Comparison of ENCODE assay signal across 21 cellular contexts in the genomic region with DNA sequence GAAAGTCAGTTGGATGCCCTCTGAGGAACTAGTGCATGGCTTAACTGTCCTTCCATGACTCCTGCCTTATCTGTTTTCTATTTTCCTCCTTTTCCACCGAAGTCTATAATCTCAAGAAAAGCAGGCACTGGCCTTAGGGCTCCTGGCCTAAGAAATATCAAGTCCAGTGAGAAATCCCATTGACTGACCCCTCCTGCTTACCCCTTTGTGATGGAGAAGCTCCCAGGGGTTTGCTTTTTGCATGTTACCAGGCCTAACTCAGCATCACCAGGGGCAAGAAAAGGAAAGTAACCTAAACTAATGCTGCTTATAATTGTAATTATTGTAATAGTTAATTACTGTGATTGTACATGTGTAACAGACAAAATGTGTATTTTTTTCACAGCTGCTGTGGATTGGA. TPM values are rescaled to one million over a fixed set of nuclear protein-coding genes. Genes with fewer than 3 reads are reported as not detected.
DNase-seq lines count a peak whose midpoint lies in the region; ATAC-seq, FAIRE-seq and TF ChIP-seq lines count a peak whose summit lies in the region.
"Had no signal": no experiment of that assay in that cellular context is flagged by ENCODE, and none has a peak within 500 bp of the region (broad histone marks: within the 10 kb centered on the region; RNA-seq: fewer than 3 reads in every experiment).

No MANE protein-coding gene starts in this region.

- TF ChIP-seq CTCF in K562 (IDR thresholded peaks at IDR 0.05 in 2 of 3, conservative IDR thresholded peaks at IDR 0.05 in 1 of 3; ENCODE audit: insufficient read depth in 2 of 3, low read depth in 1 of 3, low read length in 3 of 3) (no peak), GM10248 (IDR thresholded peaks at IDR 0.05; ENCODE audit: control extremely low read depth, extremely low read depth, low read depth, missing control alignments) (no peak)

- no peaks in the 10 kb centered on the region for H3K9me1 ChIP-seq in K562 (ENCODE audit: control insufficient read depth, insufficient read depth, low read length)

- H3K4me1 ChIP-seq in K562 (replicated peaks in 1 of 2; ENCODE audit: control insufficient read depth in 2 of 2, insufficient read depth in 2 of 2, low read length in 2 of 2): no peaks in the 10 kb centered on the region

- H3K79me2 ChIP-seq in K562 (ENCODE audit: control insufficient read depth, insufficient read depth, low read length): no peaks in the 10 kb centered on the region

- FAIRE-seq in K562 (lab: Jason Lieb, UNC) (peak; percentile 29), RCC 7860 (lab: Jason Lieb, UNC) (no peak)
- FAIRE-seq: GM12892, H1 had no signal

- no peak overlapping the region for H3K27ac ChIP-seq in K562 (ENCODE audit: extremely low read depth, low read depth, low read length)

- no peaks in the 10 kb centered on the region for H3K9me3 ChIP-seq in K562 (replicated peaks; ENCODE audit: control insufficient read depth, insufficient read depth, low read depth, low read length)

- CTCF ChIA-PET in K562 (lab: Yijun Ruan, JAX; ENCODE audit: low intra/inter-chr PET ratio): no interaction called here
- CTCF ChIA-PET in GM10248 (lab: Yijun Ruan, JAX): no interaction called here

- no peak for TF ChIP-seq POLR2A in K562 (conservative IDR thresholded peaks at IDR 0.05)

- H3K36me3 ChIP-seq in H7 (replicated peaks; ENCODE audit: control insufficient read depth, insufficient read depth, low read length): no peaks in the 10 kb centered on the region
- no peaks in the 10 kb centered on the region for H3K36me3 ChIP-seq in K562 (ENCODE audit: control insufficient read depth, insufficient read depth, low read length)

- no peak overlapping the region for H2AFZ ChIP-seq in K562 (ENCODE audit: low read depth, low read length)

- no peak for TF ChIP-seq RAD21 in K562 (CRISPR knock-in tag; conservative IDR thresholded peaks at IDR 0.05 in 1 of 2, IDR thresholded peaks at IDR 0.05 in 1 of 2)

- POLR2A ChIA-PET in K562 (lab: Yijun Ruan, JAX): no interaction called here
- POLR2A ChIA-PET in GM10248 (lab: Yijun Ruan, JAX): no interaction called here

- 0% methylated on average over 1 of the region's 1 CpG for WGBS in K562 (ENCODE audit: insufficient coverage, low coverage, missing lambda C conversion rate)

- H3K4me3 ChIP-seq in H7 (ENCODE audit: insufficient read depth, low read depth, low read length) (no peak overlapping the region), K562 (no peak overlapping the region)

- no peak for TF ChIP-seq EP300 in K562 (IDR thresholded peaks at IDR 0.05; ENCODE audit: low read length)

- H3K27me3 ChIP-seq in H7 (ENCODE audit: control insufficient read depth, insufficient read depth, low read length) (no peaks in the 10 kb centered on the region), K562 (ENCODE audit: control insufficient read depth in 2 of 2, insufficient read depth in 2 of 2, low read length in 2 of 2) (peaks cover 9 to 12% of the 10 kb centered on the region in 2 experiments; a peak in 2 of 5 replicates)

- no peak for ATAC-seq in K562
- ATAC-seq: HCT116 had no signal

- DNase-seq in H7 (peak; percentile 15), K562 (ENCODE audit: extremely low read depth in 1 of 4, low spot score in 3 of 4) (no peak), iPS-NIHi11 (ENCODE audit: low spot score) (peak; percentile 28), RCC 7860 (ENCODE audit: low spot score) (no peak), GM10248 (ENCODE audit: extremely low spot score) (no peak)
- no peak for DNase-seq in activated effector memory CD4-positive, alpha-beta T cell treated with Interleukin-2 at 50 U/mL for 16 hours
- DNase-seq: C1 segment of cervical spinal cord; Calu3; CD4-positive, alpha-beta memory T cell; COR-L47; DMS53; DMS79 treated with DMSO at 0.1 percent for 48 hours; GF-D8; H9 had no signal

- in situ Hi-C loops in K562 (cut with MboI): no loop called here

- intact Hi-C loops in K562 (cut with micrococcal nuclease): no loop called here

- H3K4me2 ChIP-seq in K562 (ENCODE audit: insufficient read depth, low read length): no peak overlapping the region

- no peak overlapping the region for H3K9ac ChIP-seq in K562 (ENCODE audit: insufficient read depth in 1 of 2, low read depth in 2 of 2, low read length in 2 of 2)

- no TSS peak for BruUV-seq in K562 (replicated peaks; lab: Mats Ljungman, UMichigan)

- H4K20me1 ChIP-seq in K562 (replicated peaks; ENCODE audit: control insufficient read depth, insufficient read depth, low read length): no peaks in the 10 kb centered on the region

TF ChIP-seq in K562, 482 proteins besides CTCF, POLR2A, EP300 and RAD21:
- TF ChIP-seq SRSF9 (IDR thresholded peaks at IDR 0.05; ENCODE audit: borderline replicate concordance, low read depth, low read length): no peak
- TF ChIP-seq CBX8 (IDR thresholded peaks at IDR 0.05; ENCODE audit: borderline replicate concordance, extremely low read depth, low read depth, low read length, poor library complexity, severe bottlenecking): no peak
- TF ChIP-seq ZNF311 (CRISPR knock-in tag; IDR thresholded peaks at IDR 0.05): no peak
- no peak for TF ChIP-seq SRSF7 (optimal IDR thresholded peaks at IDR 0.05; ENCODE audit: low read depth, low read length)
- TF ChIP-seq FOSL1 (tag; conservative IDR thresholded peaks at IDR 0.05): no peak
- TF ChIP-seq ZBTB17 (CRISPR knock-in tag; IDR thresholded peaks at IDR 0.05): no peak
- TF ChIP-seq ZNF274 (IDR thresholded peaks at IDR 0.05; ENCODE audit: borderline replicate concordance, low read depth, low read length): no peak
- TF ChIP-seq, protein P1, sequence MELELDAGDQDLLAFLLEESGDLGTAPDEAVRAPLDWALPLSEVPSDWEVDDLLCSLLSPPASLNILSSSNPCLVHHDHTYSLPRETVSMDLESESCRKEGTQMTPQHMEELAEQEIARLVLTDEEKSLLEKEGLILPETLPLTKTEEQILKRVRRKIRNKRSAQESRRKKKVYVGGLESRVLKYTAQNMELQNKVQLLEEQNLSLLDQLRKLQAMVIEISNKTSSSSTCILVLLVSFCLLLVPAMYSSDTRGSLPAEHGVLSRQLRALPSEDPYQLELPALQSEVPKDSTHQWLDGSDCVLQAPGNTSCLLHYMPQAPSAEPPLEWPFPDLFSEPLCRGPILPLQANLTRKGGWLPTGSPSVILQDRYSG (tag; conservative IDR thresholded peaks at IDR 0.05; ENCODE audit: low read depth): no peak
- TF ChIP-seq JUNB (CRISPR knock-in tag; conservative IDR thresholded peaks at IDR 0.05): no peak
- no peak for TF ChIP-seq ARID2 (IDR thresholded peaks at IDR 0.05)
- no peak for TF ChIP-seq TOE1 (IDR thresholded peaks at IDR 0.05; ENCODE audit: borderline replicate concordance)
- no peak for TF ChIP-seq TOE1 (CRISPR knock-in tag; IDR thresholded peaks at IDR 0.05; ENCODE audit: borderline replicate concordance, low read depth)
- no peak for TF ChIP-seq NR2C2 (CRISPR knock-in tag; IDR thresholded peaks at IDR 0.05)
- TF ChIP-seq NR2C2 (tag; IDR thresholded peaks at IDR 0.05): no peak
- TF ChIP-seq, protein P2, sequence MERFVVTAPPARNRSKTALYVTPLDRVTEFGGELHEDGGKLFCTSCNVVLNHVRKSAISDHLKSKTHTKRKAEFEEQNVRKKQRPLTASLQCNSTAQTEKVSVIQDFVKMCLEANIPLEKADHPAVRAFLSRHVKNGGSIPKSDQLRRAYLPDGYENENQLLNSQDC (CRISPR knock-in tag; IDR thresholded peaks at IDR 0.05): no peak
- TF ChIP-seq NFXL1 (CRISPR knock-in tag; IDR thresholded peaks at IDR 0.05): no peak

RNA-seq across cellular contexts. Expression of a gene that starts 21.7 kb away (rescaled TPM):
- not detected in 2 replicates for total RNA-seq in H7 (2014; rRNA removed; shearing (Covaris generic))
- not detected in 2 replicates for total RNA-seq in K562 (2011; cell fraction: chromatin; rRNA removed; ENCODE audit: low replicate concordance)
- total RNA-seq in K562 (2011; cell fraction: nucleolus; rRNA removed): not detected in 2 replicates
- not detected in 2 replicates for total RNA-seq in K562 (2011; cell fraction: nucleoplasm; rRNA removed)
- total RNA-seq in K562 (2014; rRNA removed) (not detected in 2 replicates), K562 (2014; rRNA removed; fragmentation: Illumina TruSeq; extraction: Trizol) (not detected in 2 replicates), K562 (2015; rRNA removed; fragmentation: Illumina TruSeq; extraction: Trizol) (not detected in 2 replicates), K562 (2021) (not detected in 2 replicates)
- polyA plus RNA-seq in K562 (2011; rRNA removed) (not detected in 2 replicates), K562 (2014; fragmentation: Illumina TruSeq; extraction: Trizol) (not detected in 2 replicates), K562 (2014; fragmentation: Nextera tagmentation; extraction: Ambion mirVana) (not detected), K562 (2014; rRNA removed) (not detected in 2 replicates)
- not detected in 2 replicates for polyA plus RNA-seq in K562 (2011; cell fraction: cytosol; rRNA removed)
- polyA plus RNA-seq in K562 (2011; cell fraction: nucleus; rRNA removed): not detected in 2 replicates
- polyA plus RNA-seq in K562 (2012): not detected in 2 replicates
- polyA minus RNA-seq in K562 (2011; rRNA and poly(A)+ RNA removed): not detected in 2 replicates
- polyA minus RNA-seq in K562 (2011; cell fraction: cytosol; rRNA and poly(A)+ RNA removed): not detected in 2 replicates
- not detected in 2 replicates for polyA minus RNA-seq in K562 (2011; cell fraction: nucleus; rRNA and poly(A)+ RNA removed)
- total RNA-seq: A172, A673, Daoy, H1, H9 had no signal
- polyA plus RNA-seq: BJ, H1 had no signal

RNA-seq across cellular contexts. Expression of a gene that starts 55.9 kb away (rescaled TPM):
- not detected in 2 replicates for total RNA-seq in H7 (2014; rRNA removed; shearing (Covaris generic))
- not detected in 2 replicates for total RNA-seq in K562 (2011; cell fraction: chromatin; rRNA removed; ENCODE audit: low replicate concordance)
- not detected in 2 replicates for total RNA-seq in K562 (2011; cell fraction: nucleolus; rRNA removed)
- total RNA-seq in K562 (2011; cell fraction: nucleoplasm; rRNA removed): not detected in 2 replicates
- total RNA-seq in K562 (2014; rRNA removed): not detected in 2 replicates
- not detected in 2 replicates for total RNA-seq in K562 (2014; rRNA removed; fragmentation: Illumina TruSeq; extraction: Trizol)
- total RNA-seq in K562 (2015; rRNA removed; fragmentation: Illumina TruSeq; extraction: Trizol): not detected in 2 replicates
- total RNA-seq in K562 (2021): 0.09 TPM in 1 of 2 replicates, not detected in the other
- polyA plus RNA-seq in K562 (2011; rRNA removed): not detected in 2 replicates
- not detected in 2 replicates for polyA plus RNA-seq in K562 (2011; cell fraction: cytosol; rRNA removed)
- polyA plus RNA-seq in K562 (2011; cell fraction: nucleus; rRNA removed): not detected in 2 replicates
- polyA plus RNA-seq in K562 (2012): not detected in 2 replicates
- polyA plus RNA-seq in K562 (2014; fragmentation: Illumina TruSeq; extraction: Trizol): not detected in 2 replicates
- polyA plus RNA-seq in K562 (2014; fragmentation: Nextera tagmentation; extraction: Ambion mirVana): not detected
- polyA plus RNA-seq in K562 (2014; rRNA removed): not detected in 2 replicates
- polyA minus RNA-seq in K562 (2011; rRNA and poly(A)+ RNA removed): not detected in 2 replicates
- not detected in 2 replicates for polyA minus RNA-seq in K562 (2011; cell fraction: cytosol; rRNA and poly(A)+ RNA removed)
- polyA minus RNA-seq in K562 (2011; cell fraction: nucleus; rRNA and poly(A)+ RNA removed): not detected in 2 replicates
- total RNA-seq: A172, A673, Daoy, H1, H9 had no signal
- polyA plus RNA-seq: BJ, H1 had no signal

Comparison
In these comparisons a context has a peak if more than half of its experiments do, and no peak if none do; other contexts are left out.
1. DNase-seq: peak in H7 (single experiment) and iPS-NIHi11 (single experiment); none in K562 (0 of 4), RCC 7860 (single experiment), GM10248 (single experiment) and activated effector memory CD4-positive, alpha-beta T cell treated with Interleukin-2 at 50 U/mL for 16 hours (single experiment).